In the genomic region with DNA sequence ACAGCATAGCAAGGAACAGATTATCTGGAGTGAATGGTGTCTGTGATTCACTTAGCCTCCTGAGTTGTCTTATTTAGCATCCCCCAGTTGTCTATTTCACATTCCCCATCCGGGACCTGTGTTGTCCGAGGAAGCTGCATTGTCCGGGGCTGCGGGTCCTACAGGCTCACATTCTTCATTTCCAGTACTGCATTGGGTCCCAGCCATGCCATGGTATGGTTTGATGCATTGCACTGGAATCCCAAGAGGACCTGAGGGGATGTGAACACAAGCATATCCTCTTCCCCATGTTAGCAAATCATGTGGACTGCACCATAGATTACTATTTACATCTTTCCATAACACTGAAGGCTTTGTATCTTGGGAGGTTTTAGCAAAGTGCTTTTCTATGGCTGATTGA, we compare ENCODE assay signal across 19 cellular contexts. TPM values are rescaled to one million over a fixed set of nuclear protein-coding genes. Genes with fewer than 3 reads are reported as not detected.
DNase-seq lines count a peak whose midpoint lies in the region; ATAC-seq, FAIRE-seq and TF ChIP-seq lines count a peak whose summit lies in the region.
"Had no signal": no experiment of that assay in that cellular context is flagged by ENCODE, and none has a peak within 500 bp of the region (broad histone marks: within the 10 kb centered on the region; RNA-seq: fewer than 3 reads in every experiment).

No MANE protein-coding gene starts in this region.

- H3K4me1 ChIP-seq in mucosa of rectum (ENCODE audit: control insufficient read depth in 2 of 2, insufficient read depth in 2 of 2, low read length in 2 of 2): peaks cover 31 to 37% of the 10 kb centered on the region in 2 donors
- H3K4me1 ChIP-seq in small intestine (ENCODE audit: control insufficient read depth in 2 of 2, insufficient read depth in 1 of 2, low read depth in 1 of 2, low read length in 1 of 2): peaks cover 0 to 3% of the 10 kb centered on the region in 2 donors

- WGBS in small intestine, 3 donors: 23 to 61% (median 41%) methylated on average over 4 of the region's 4 CpGs

- no peak for ATAC-seq in HG03378 (IDR thresholded peaks at IDR 0.05; ENCODE audit: unreplicated experiment)
- ATAC-seq: A549, HepG2 had no signal

- peak overlapping the region; percentile 48 to 89 for H3K9ac ChIP-seq in mucosa of rectum (ENCODE audit: low read depth in 1 of 2, low read length in 2 of 2)

- no peaks in the 10 kb centered on the region for H3K36me3 ChIP-seq in WERI-Rb-1
- no peaks in the 10 kb centered on the region for H3K36me3 ChIP-seq in mucosa of rectum (ENCODE audit: control insufficient read depth in 2 of 2, insufficient read depth in 2 of 2, low read length in 2 of 2)
- H3K36me3 ChIP-seq in small intestine (ENCODE audit: control insufficient read depth in 2 of 2, insufficient read depth in 2 of 2, low read length in 2 of 2): peaks cover 0 to 3% of the 10 kb centered on the region in 2 donors
- H3K36me3 ChIP-seq: BE2C had no signal

- no peak overlapping the region for H3K4me3 ChIP-seq in WERI-Rb-1 (ENCODE audit: low read depth, low read length)
- peak overlapping the region; percentile 71 to 84 for H3K4me3 ChIP-seq in mucosa of rectum (ENCODE audit: low read length in 2 of 2)
- H3K4me3 ChIP-seq in small intestine (ENCODE audit: low read depth in 1 of 2, low read length in 2 of 2): peak overlapping the region in 1 of 2 donors; percentile 72
- H3K4me3 ChIP-seq: A549 had no signal

- no peak overlapping the region for H3K27ac ChIP-seq in WERI-Rb-1
- H3K27ac ChIP-seq in mucosa of rectum (ENCODE audit: low read depth in 2 of 2, low read length in 2 of 2): peak overlapping the region; percentile 73 to 95
- peak overlapping the region; percentile 68 to 73 for H3K27ac ChIP-seq in small intestine (ENCODE audit: low read depth in 1 of 2, low read length in 1 of 2)
- H3K27ac ChIP-seq: A549, C4-2B had no signal

- no peak for FAIRE-seq in small intestine (lab: Jason Lieb, UNC)
- FAIRE-seq: A549, GM19239, HepG2, HTR-8/SVneo had no signal

- peak; percentile 10 for DNase-seq in WERI-Rb-1
- no peak for DNase-seq in small intestine
- no peak for DNase-seq in GF-D8 (lab: John Stamatoyannopoulos, UW)
- no peak for DNase-seq in 8988T
- DNase-seq in NCI-H524 treated with DMSO at 0.1 percent for 48 hours (lab: John Stamatoyannopoulos, UW): no peak
- DNase-seq: BE2C; CD4-positive, alpha-beta memory T cell; COR-L47; DND-41; GDM1; HCEC 1CT; HFFc6 had no signal

- TF ChIP-seq CTCF in WERI-Rb-1 (IDR thresholded peaks at IDR 0.05; ENCODE audit: low read depth, low read length): no peak

- H3K27me3 ChIP-seq in WERI-Rb-1 (ENCODE audit: insufficient read depth, low read depth, severe bottlenecking) (no peaks in the 10 kb centered on the region), mucosa of rectum (ENCODE audit: control insufficient read depth in 2 of 2, insufficient read depth in 2 of 2, low read length in 2 of 2) (no peaks in the 10 kb centered on the region), small intestine (ENCODE audit: control insufficient read depth in 2 of 2, insufficient read depth in 2 of 2, low read length in 2 of 2) (no peaks in the 10 kb centered on the region)
- H3K27me3 ChIP-seq: BE2C had no signal

- H3K9me3 ChIP-seq in WERI-Rb-1 (ENCODE audit: severe bottlenecking): no peaks in the 10 kb centered on the region
- H3K9me3 ChIP-seq in mucosa of rectum (ENCODE audit: control insufficient read depth in 2 of 2, low read length in 2 of 2): no peaks in the 10 kb centered on the region
- no peaks in the 10 kb centered on the region for H3K9me3 ChIP-seq in small intestine (ENCODE audit: control insufficient read depth, low read depth)
- H3K9me3 ChIP-seq: A549, BE2C had no signal

RNA-seq across cellular contexts. Expression of a gene that starts 48.2 kb away (rescaled TPM):
- polyA plus RNA-seq in small intestine: 10 to 100 TPM in 1 of 3 donors, under 1 TPM in 2; 0.22 to 27.0 (median 0.54) TPM
- polyA plus RNA-seq: A549; CD4-positive, alpha-beta memory T cell; HepG2 had no signal
